1 cellular context compared by ENCODE assay signal in genomic region chr14:88385212-88386101, GRCh38.
TF ChIP-seq lines count a peak whose summit lies in the region.

Gene SPATA7 (plus strand): TSS chr14:88385657. CDS start chr14:88385819, 162 bp downstream.

TF ChIP-seq in HepG2, 621 proteins besides CTCF, POLR2A, EP300 and RAD21 (continued from another document and continues in another):
- TF ChIP-seq HMGXB3 (CRISPR knock-in tag; IDR thresholded peaks at IDR 0.05; ENCODE audit: borderline replicate concordance) = no peak
- TF ChIP-seq ZNF142 (CRISPR knock-in tag; IDR thresholded peaks at IDR 0.05) = peak; percentile 62; the same call in 1 of the 2 replicates
- no peak for TF ChIP-seq PRPF4 (IDR thresholded peaks at IDR 0.05; ENCODE audit: low read depth, low read length, poor library complexity, severe bottlenecking)
- TF ChIP-seq YEATS2 (CRISPR knock-in tag; IDR thresholded peaks at IDR 0.05; ENCODE audit: borderline replicate concordance) = peak; percentile 77; the same call in 1 of the 2 replicates
- TF ChIP-seq ETV6 (CRISPR knock-in tag; conservative IDR thresholded peaks at IDR 0.05) = peak; percentile 56; the same call in 1 of the 2 replicates
- no peak for TF ChIP-seq NONO (IDR thresholded peaks at IDR 0.05)
- 0 out of 2 replicates have a peak, but pooled peaks have one; percentile 32 for TF ChIP-seq NONO (CRISPR knock-in tag; conservative IDR thresholded peaks at IDR 0.05)
- 0 out of 2 replicates have a peak, but pooled peaks have one; percentile 39 for TF ChIP-seq ZNF749 (CRISPR knock-in tag; IDR thresholded peaks at IDR 0.05; ENCODE audit: borderline replicate concordance)
- TF ChIP-seq ZNF772 (CRISPR knock-in tag; IDR thresholded peaks at IDR 0.05) = peak; percentile 81; the same call in 1 of the 2 replicates
- TF ChIP-seq DMAP1 (CRISPR knock-in tag; IDR thresholded peaks at IDR 0.05) = peak; percentile 33; the same call in 1 of the 2 replicates
- no peak for TF ChIP-seq ZNF160 (CRISPR knock-in tag; IDR thresholded peaks at IDR 0.05)
- 0 out of 2 replicates have a peak, but pooled peaks have one; percentile 22 for TF ChIP-seq MIXL1 (CRISPR knock-in tag; IDR thresholded peaks at IDR 0.05)
- TF ChIP-seq PREB (CRISPR knock-in tag; IDR thresholded peaks at IDR 0.05) = no peak
- 0 out of 2 replicates have a peak, but pooled peaks have one; percentile 11 for TF ChIP-seq HCFC1 (IDR thresholded peaks at IDR 0.05; ENCODE audit: low read depth, low read length)
- peak; percentile 26; the same call in 1 of the 2 replicates for TF ChIP-seq MIER2 (CRISPR knock-in tag; IDR thresholded peaks at IDR 0.05)
- TF ChIP-seq TFAP4 (IDR thresholded peaks at IDR 0.05; ENCODE audit: borderline replicate concordance, low read depth) = peak; percentile 44; the same call in 1 of the 2 replicates
- peak; percentile 76 for TF ChIP-seq SRY (CRISPR knock-in tag; IDR thresholded peaks at IDR 0.05)
- peak; percentile 79 for TF ChIP-seq POLR2AphosphoS5 (IDR thresholded peaks at IDR 0.05; ENCODE audit: low read depth, low read length)
- TF ChIP-seq RFX1 (IDR thresholded peaks at IDR 0.05) = peak; percentile 85
- TF ChIP-seq SALL1 (CRISPR knock-in tag; IDR thresholded peaks at IDR 0.05) = peak; percentile 60
- TF ChIP-seq ZNF34 (CRISPR knock-in tag; IDR thresholded peaks at IDR 0.05; ENCODE audit: borderline replicate concordance) = no peak
- TF ChIP-seq ZFY (CRISPR knock-in tag; IDR thresholded peaks at IDR 0.05) = peak; percentile 91
- TF ChIP-seq ZFP91 (CRISPR knock-in tag; IDR thresholded peaks at IDR 0.05; ENCODE audit: borderline replicate concordance) = peak; percentile 91
- TF ChIP-seq RXRA (CRISPR knock-in tag; IDR thresholded peaks at IDR 0.05) = peak; percentile 18; the same call in 1 of the 2 replicates
- TF ChIP-seq ZNF580 (CRISPR knock-in tag; IDR thresholded peaks at IDR 0.05; ENCODE audit: borderline replicate concordance, low read depth) = peak; percentile 43; the same call in 1 of the 2 replicates
- TF ChIP-seq MED8 (CRISPR knock-in tag; IDR thresholded peaks at IDR 0.05; ENCODE audit: insufficient replicate concordance) = no peak
- peak; percentile 89 for TF ChIP-seq ZSCAN31 (CRISPR knock-in tag; IDR thresholded peaks at IDR 0.05; ENCODE audit: low read depth)
- TF ChIP-seq ZFP90 (CRISPR knock-in tag; IDR thresholded peaks at IDR 0.05; ENCODE audit: borderline replicate concordance) = 0 out of 2 replicates have a peak, but pooled peaks have one; percentile 12
- peak; percentile 82 for TF ChIP-seq ZMYM4 (CRISPR knock-in tag; IDR thresholded peaks at IDR 0.05)
- 0 out of 2 replicates have a peak, but pooled peaks have one; percentile 57 for TF ChIP-seq ZNF138 (CRISPR knock-in tag; IDR thresholded peaks at IDR 0.05; ENCODE audit: low read depth)
- TF ChIP-seq ZNF768 (CRISPR knock-in tag; IDR thresholded peaks at IDR 0.05) = peak; percentile 28; the same call in 1 of the 2 replicates
- TF ChIP-seq SP1 (IDR thresholded peaks at IDR 0.05) = no peak
- TF ChIP-seq SP1 (CRISPR knock-in tag; IDR thresholded peaks at IDR 0.05) = peak; percentile 78
- TF ChIP-seq ZNF558 (CRISPR knock-in tag; IDR thresholded peaks at IDR 0.05; ENCODE audit: borderline replicate concordance) = no peak
- TF ChIP-seq ZNF790 (CRISPR knock-in tag; IDR thresholded peaks at IDR 0.05; ENCODE audit: borderline replicate concordance) = no peak
- 0 out of 2 replicates have a peak, but pooled peaks have one; percentile 40 for TF ChIP-seq KLF11 (CRISPR knock-in tag; IDR thresholded peaks at IDR 0.05)
- no peak for TF ChIP-seq CHD2 (IDR thresholded peaks at IDR 0.05; ENCODE audit: low read depth, low read length)
- TF ChIP-seq HIVEP1 (CRISPR knock-in tag; IDR thresholded peaks at IDR 0.05) = peak; percentile 89
- peak; percentile 90 for TF ChIP-seq KAT8 (CRISPR knock-in tag; IDR thresholded peaks at IDR 0.05)
- TF ChIP-seq XRCC5 (optimal IDR thresholded peaks at IDR 0.05; ENCODE audit: low read length) = peak; percentile 43
- TF ChIP-seq ZBTB43 (CRISPR knock-in tag; conservative IDR thresholded peaks at IDR 0.05) = no peak
- no peak for TF ChIP-seq ZNF180 (CRISPR knock-in tag; IDR thresholded peaks at IDR 0.05; ENCODE audit: borderline replicate concordance, low read depth)
- no peak for TF ChIP-seq ZBTB7A (CRISPR knock-in tag; IDR thresholded peaks at IDR 0.05)
- peak; percentile 44; the same call in 1 of the 2 replicates for TF ChIP-seq ESRRA (CRISPR knock-in tag; IDR thresholded peaks at IDR 0.05; ENCODE audit: low read depth)
- peak; percentile 86 for TF ChIP-seq HNF1B (CRISPR knock-in tag; IDR thresholded peaks at IDR 0.05)
- no peak for TF ChIP-seq GABPA (IDR thresholded peaks at IDR 0.05; ENCODE audit: low read depth, low read length)
- peak; percentile 48 for TF ChIP-seq GABPA (CRISPR knock-in tag; IDR thresholded peaks at IDR 0.05; ENCODE audit: low read depth)
- peak; percentile 89 for TF ChIP-seq ZFX (CRISPR knock-in tag; IDR thresholded peaks at IDR 0.05; ENCODE audit: low read depth)
- TF ChIP-seq NR2C2 (CRISPR knock-in tag; IDR thresholded peaks at IDR 0.05; ENCODE audit: borderline replicate concordance) = 0 out of 2 replicates have a peak, but pooled peaks have one; percentile 30
- TF ChIP-seq IRX3 (CRISPR knock-in tag; IDR thresholded peaks at IDR 0.05; ENCODE audit: borderline replicate concordance, low read depth) = no peak; the same call in 1 of the 2 replicates
- peak; percentile 78; the same call in 1 of the 2 replicates for TF ChIP-seq NFKB2 (CRISPR knock-in tag; IDR thresholded peaks at IDR 0.05; ENCODE audit: borderline replicate concordance)
- peak; percentile 91 for TF ChIP-seq GATAD1 (CRISPR knock-in tag; IDR thresholded peaks at IDR 0.05)
- TF ChIP-seq HDAC2 (CRISPR knock-in tag; IDR thresholded peaks at IDR 0.05) = peak; percentile 64; the same call in 1 of the 2 replicates
